25 cellular contexts compared by ENCODE assay signal in genomic region chr17:78642707-78643106, GRCh38.
DNase-seq lines count a peak whose midpoint lies in the region; ATAC-seq, FAIRE-seq and TF ChIP-seq lines count a peak whose summit lies in the region.
"Had no signal": no experiment of that assay in that cellular context is flagged by ENCODE, and none has a peak within 500 bp of the region (broad histone marks: within the 10 kb centered on the region; RNA-seq: fewer than 3 reads in every experiment).

No MANE protein-coding gene starts in this region.

- no peaks in the 10 kb centered on the region for H3K4me1 ChIP-seq in small intestine (ENCODE audit: control insufficient read depth in 2 of 2, insufficient read depth in 1 of 2, low read depth in 1 of 2, low read length in 1 of 2)
- peaks cover 8% of the 10 kb centered on the region for H3K4me1 ChIP-seq in CD8-positive, alpha-beta memory T cell (ENCODE audit: insufficient read depth, low read length)
- no peaks in the 10 kb centered on the region for H3K4me1 ChIP-seq in CD8-positive, alpha-beta T cell (ENCODE audit: insufficient read depth, low read length)
- H3K4me1 ChIP-seq: BE2C had no signal

- no peak overlapping the region for H3K27ac Mint-ChIP-seq in WTC11
- no peak overlapping the region for H3K27ac Mint-ChIP-seq in CD8-positive, alpha-beta memory T cell
- no peak overlapping the region for H3K27ac Mint-ChIP-seq in CD8-positive, alpha-beta T cell
- H3K27ac Mint-ChIP-seq: CD4-positive, alpha-beta T cell had no signal

- 92 to 95% (median 93%) methylated on average over 1 of the region's 1 CpG for WGBS in small intestine, 3 donors

- POLR2A ChIA-PET in WTC11 (lab: Charles Lee): no interaction called here
- POLR2A ChIA-PET in CD8-positive, alpha-beta memory T cell (lab: Charles Lee): no interaction called here
- POLR2A ChIA-PET in CD8-positive, alpha-beta T cell (lab: Charles Lee): no interaction called here

- no peak overlapping the region for H3K4me3 ChIP-seq in small intestine (ENCODE audit: low read depth in 1 of 2, low read length in 2 of 2)
- no peak overlapping the region for H3K4me3 ChIP-seq in CD8-positive, alpha-beta memory T cell (ENCODE audit: low read length)
- H3K4me3 ChIP-seq in CD8-positive, alpha-beta T cell (ENCODE audit: low read depth, low read length): no peak overlapping the region
- H3K4me3 ChIP-seq: BLaER1 treated with 17β-estradiol and CSF1 and Interleukin-3, amounts not matched to agents 10 nM and 100 nM; GM23248 had no signal

- no peak overlapping the region for H3K4me3 Mint-ChIP-seq in WTC11
- no peak overlapping the region for H3K4me3 Mint-ChIP-seq in CD8-positive, alpha-beta memory T cell
- H3K4me3 Mint-ChIP-seq in CD8-positive, alpha-beta T cell: no peak overlapping the region
- H3K4me3 Mint-ChIP-seq: CD14-positive monocyte; CD4-positive, alpha-beta T cell had no signal

- intact Hi-C loops in posterior cingulate gyrus (cut with DNase I): no loop called here
- intact Hi-C loops in CD8-positive, alpha-beta T cell (cut with DNase I, micrococcal nuclease): no loop called here

- no peaks in the 10 kb centered on the region for H3K36me3 Mint-ChIP-seq in WTC11
- peaks cover 0 to 9% (median 0%) of the 10 kb centered on the region in 3 donors for H3K36me3 Mint-ChIP-seq in CD8-positive, alpha-beta memory T cell
- no peaks in the 10 kb centered on the region for H3K36me3 Mint-ChIP-seq in CD8-positive, alpha-beta T cell

- no peak for ATAC-seq in WTC11
- no peak for ATAC-seq in GM21786 (IDR thresholded peaks at IDR 0.05; ENCODE audit: unreplicated experiment)
- no peak for ATAC-seq in CD8-positive, alpha-beta T cell

- H3K27me3 Mint-ChIP-seq in WTC11 (ENCODE audit: low read depth): no peaks in the 10 kb centered on the region
- peaks cover 9 to 18% of the 10 kb centered on the region in 2 donors for H3K27me3 Mint-ChIP-seq in CD8-positive, alpha-beta memory T cell
- peaks cover 2% of the 10 kb centered on the region for H3K27me3 Mint-ChIP-seq in CD8-positive, alpha-beta T cell (ENCODE audit: low read depth)
- H3K27me3 Mint-ChIP-seq: CD4-positive, alpha-beta T cell had no signal

- CTCF ChIA-PET in WTC11 (lab: Charles Lee): no interaction called here
- CTCF ChIA-PET in CD8-positive, alpha-beta memory T cell (lab: Charles Lee): no interaction called here
- CTCF ChIA-PET in CD8-positive, alpha-beta T cell (lab: Charles Lee): no interaction called here

- DNase-seq in WTC11 (ENCODE audit: low spot score): no peak
- no peak for DNase-seq in frontal cortex (ENCODE audit: low spot score in 2 of 2)
- DNase-seq in small intestine: no peak
- no peak for DNase-seq in posterior cingulate gyrus
- DNase-seq in CD8-positive, alpha-beta memory T cell: no peak
- DNase-seq in CD8-positive, alpha-beta T cell: no peak
- DNase-seq: ACHN; AML-193; BE2C; CD4-positive, alpha-beta T cell; DMS 273 treated with DMSO at 0.1 percent for 48 hours; DMS79; EL; GF-D8; GM23248; H7; HCEC 1CT had no signal

- FAIRE-seq in G401.6 (lab: Jason Lieb, UNC): peak; percentile 95
- FAIRE-seq in frontal cortex (lab: Jason Lieb, UNC): peak; percentile 98
- FAIRE-seq in small intestine (lab: Jason Lieb, UNC): peak; percentile 53
- FAIRE-seq: D721Med, GM12891, GM18507, H1 had no signal

- H3K27ac ChIP-seq in small intestine (ENCODE audit: low read depth in 1 of 2, low read length in 1 of 2): no peak overlapping the region
- H3K27ac ChIP-seq in CD8-positive, alpha-beta memory T cell (ENCODE audit: low read depth, low read length): no peak overlapping the region
- H3K27ac ChIP-seq in CD8-positive, alpha-beta T cell (ENCODE audit: low read depth, low read length): no peak overlapping the region
- H3K27ac ChIP-seq: GM23248 had no signal

- H3K9me3 ChIP-seq in small intestine (ENCODE audit: control insufficient read depth, low read depth): no peaks in the 10 kb centered on the region
- no peaks in the 10 kb centered on the region for H3K9me3 ChIP-seq in CD8-positive, alpha-beta memory T cell (ENCODE audit: low read length)
- H3K9me3 ChIP-seq in CD8-positive, alpha-beta T cell (ENCODE audit: low read length): no peaks in the 10 kb centered on the region
- H3K9me3 ChIP-seq: BE2C had no signal

- H3K9me3 Mint-ChIP-seq in WTC11: no peaks in the 10 kb centered on the region
- H3K9me3 Mint-ChIP-seq in CD8-positive, alpha-beta memory T cell: no peaks in the 10 kb centered on the region
- H3K9me3 Mint-ChIP-seq in CD8-positive, alpha-beta T cell: no peaks in the 10 kb centered on the region
- H3K9me3 Mint-ChIP-seq: CD4-positive, alpha-beta T cell had no signal

- no peaks in the 10 kb centered on the region for H3K4me1 Mint-ChIP-seq in WTC11
- peaks cover 8 to 9% (median 9%) of the 10 kb centered on the region in 3 donors for H3K4me1 Mint-ChIP-seq in CD8-positive, alpha-beta memory T cell
- H3K4me1 Mint-ChIP-seq in CD8-positive, alpha-beta T cell (ENCODE audit: low read depth): peaks cover 11% of the 10 kb centered on the region

- TF ChIP-seq CTCF in WTC11 (IDR thresholded peaks at IDR 0.05): no peak
- TF ChIP-seq CTCF in CD8-positive, alpha-beta T cell (IDR thresholded peaks at IDR 0.05): no peak

- H3K36me3 ChIP-seq in small intestine (ENCODE audit: control insufficient read depth in 2 of 2, insufficient read depth in 2 of 2, low read length in 2 of 2): no peaks in the 10 kb centered on the region
- H3K36me3 ChIP-seq in CD8-positive, alpha-beta memory T cell (ENCODE audit: insufficient read depth, low read length): no peaks in the 10 kb centered on the region
- no peaks in the 10 kb centered on the region for H3K36me3 ChIP-seq in CD8-positive, alpha-beta T cell (ENCODE audit: insufficient read depth, low read length)
- H3K36me3 ChIP-seq: BE2C; BLaER1 treated with 17β-estradiol and CSF1 and Interleukin-3, amounts not matched to agents 10 nM and 100 nM had no signal

- H3K27me3 ChIP-seq in small intestine (ENCODE audit: control insufficient read depth in 2 of 2, insufficient read depth in 2 of 2, low read length in 2 of 2): no peaks in the 10 kb centered on the region
- H3K27me3 ChIP-seq in CD8-positive, alpha-beta memory T cell (ENCODE audit: insufficient read depth, low read length, poor library complexity, severe bottlenecking): peaks cover 4% of the 10 kb centered on the region
- H3K27me3 ChIP-seq in CD8-positive, alpha-beta T cell (ENCODE audit: insufficient read depth, low read length): no peaks in the 10 kb centered on the region
- H3K27me3 ChIP-seq: BE2C; BLaER1 treated with 17β-estradiol and CSF1 and Interleukin-3, amounts not matched to agents 10 nM and 100 nM had no signal

TF ChIP-seq in WTC11, 78 proteins besides CTCF, POLR2A, EP300 and RAD21:
- no peak for TF ChIP-seq GABPB1 (CRISPR knock-in tag; IDR thresholded peaks at IDR 0.05)
- peak; percentile 32; the same call in 1 of the 2 replicates for TF ChIP-seq HMGA2 (CRISPR knock-in tag; IDR thresholded peaks at IDR 0.05)
- no peak for TF ChIP-seq ZBTB43 (CRISPR knock-in tag; IDR thresholded peaks at IDR 0.05)
